ENCODE assay signal across 30 cellular contexts in genomic region chr5:134538296-134538695, GRCh38. TPM values are rescaled to one million over a fixed set of nuclear protein-coding genes. Genes with fewer than 3 reads are reported as not detected.
DNase-seq lines count a peak whose midpoint lies in the region; ATAC-seq, FAIRE-seq and TF ChIP-seq lines count a peak whose summit lies in the region.
"Had no signal": no experiment of that assay in that cellular context is flagged by ENCODE, and none has a peak within 500 bp of the region (broad histone marks: within the 10 kb centered on the region; RNA-seq: fewer than 3 reads in every experiment).

No MANE protein-coding gene starts in this region.

- TF ChIP-seq CTCF in HEK293 (tag by site-specific recombination; IDR thresholded peaks at IDR 0.05): no peak

- CTCF ChIA-PET in HEK293 (lab: Yijun Ruan, JAX): interaction anchor here (1.2 kb wide), 1 partner anchor 23 kb away, joined by 3 read pairs; no protein-coding TSS in a partner anchor

- H3K36me3 ChIP-seq in CD4-positive, CD25-positive, alpha-beta regulatory T cell (ENCODE audit: control insufficient read depth, insufficient read depth, low read length): peaks cover 69% of the 10 kb centered on the region
- no peaks in the 10 kb centered on the region for H3K36me3 ChIP-seq in HEK293 (ENCODE audit: control insufficient read depth in 2 of 2, insufficient read depth in 1 of 2, low read length in 2 of 2)
- H3K36me3 ChIP-seq in iPS-20b (ENCODE audit: insufficient read depth, low read depth, low read length): peaks cover 48% of the 10 kb centered on the region

- H3K4me3 Mint-ChIP-seq in CD4-positive, CD25-positive, alpha-beta regulatory T cell: peak overlapping the region in 1 of 4 donors; percentile 9
- H3K4me3 Mint-ChIP-seq in activated naive CD8-positive, alpha-beta T cell treated with anti-CD3 and anti-CD28 coated beads for 36 hours: no peak overlapping the region
- H3K4me3 Mint-ChIP-seq: activated naive CD8-positive, alpha-beta T cell treated with anti-CD3 and anti-CD28 coated beads, Interleukin-2, amount 10 ng/mL, durations not matched to agents 7 days and 5 days; HFFc6; stimulated activated naive B cell treated with anti-CD40 and anti-IgM and Interleukin-4, amounts not matched to agents 10 μg/mL and 1 μg/mL and 100 μg/mL, for 72 hours; T-cell had no signal

- FAIRE-seq in HTR-8/SVneo (lab: Jason Lieb, UNC): no peak
- FAIRE-seq: D721Med, GM12892, urothelium cell line had no signal

- no peaks in the 10 kb centered on the region for H3K27me3 Mint-ChIP-seq in CD4-positive, CD25-positive, alpha-beta regulatory T cell
- H3K27me3 Mint-ChIP-seq in activated naive CD8-positive, alpha-beta T cell treated with anti-CD3 and anti-CD28 coated beads for 36 hours: no peaks in the 10 kb centered on the region
- H3K27me3 Mint-ChIP-seq: activated naive CD8-positive, alpha-beta T cell treated with anti-CD3 and anti-CD28 coated beads, Interleukin-2, amount 10 ng/mL, durations not matched to agents 7 days and 5 days; stimulated activated naive B cell treated with anti-CD40 and anti-IgM and Interleukin-4, amounts not matched to agents 10 μg/mL and 1 μg/mL and 100 μg/mL, for 72 hours; T-cell had no signal

- peaks cover 34% of the 10 kb centered on the region for H3K36me3 Mint-ChIP-seq in CD4-positive, CD25-positive, alpha-beta regulatory T cell
- peaks cover 31% of the 10 kb centered on the region for H3K36me3 Mint-ChIP-seq in activated naive CD8-positive, alpha-beta T cell treated with anti-CD3 and anti-CD28 coated beads for 36 hours

- POLR2A ChIA-PET in HEK293 (lab: Yijun Ruan, JAX): no interaction called here

- no peaks in the 10 kb centered on the region for H3K9me3 Mint-ChIP-seq in CD4-positive, CD25-positive, alpha-beta regulatory T cell
- no peaks in the 10 kb centered on the region for H3K9me3 Mint-ChIP-seq in activated naive CD8-positive, alpha-beta T cell treated with anti-CD3 and anti-CD28 coated beads for 36 hours
- H3K9me3 Mint-ChIP-seq: activated naive CD8-positive, alpha-beta T cell treated with anti-CD3 and anti-CD28 coated beads, Interleukin-2, amount 10 ng/mL, durations not matched to agents 7 days and 5 days; HFFc6; stimulated activated naive B cell treated with anti-CD40 and anti-IgM and Interleukin-4, amounts not matched to agents 10 μg/mL and 1 μg/mL and 100 μg/mL, for 72 hours; T-cell had no signal

- H3K9ac ChIP-seq in iPS-20b (ENCODE audit: low read depth, low read length): no peak overlapping the region
- H3K9ac ChIP-seq: BLaER1 treated with 17β-estradiol and CSF1 and Interleukin-3, amounts not matched to agents 10 nM and 100 nM; parathyroid adenoma had no signal

- DNase-seq in CD4-positive, CD25-positive, alpha-beta regulatory T cell: no peak
- no peak for DNase-seq in activated naive CD8-positive, alpha-beta T cell treated with anti-CD3 and anti-CD28 coated beads for 36 hours
- no peak for DNase-seq in NCI-H446 treated with DMSO at 0.1 percent for 48 hours (lab: John Stamatoyannopoulos, UW)
- no peak for DNase-seq in HTR-8/SVneo (ENCODE audit: insufficient read length, low spot score)
- DNase-seq: activated naive CD8-positive, alpha-beta T cell treated with anti-CD3 and anti-CD28 coated beads, Interleukin-2, amount 10 ng/mL, durations not matched to agents 7 days and 5 days; body of pancreas; foreskin melanocyte; HFFc6; left lung; NCI-H1417; NCI-H510A; NK-92 treated with Interleukin-12 subunit alpha and Interleukin-12 subunit beta, amount 100 ng/mL, for 24 hours; Peyer's patch; spleen; stimulated activated CD4-positive, alpha-beta T cell treated with anti-CD3 and anti-CD28 coated beads, Interleukin-2, amount 100 ng/mL, for 48 hours; stimulated activated naive B cell treated with anti-CD40 and anti-IgM and Interleukin-4, amounts not matched to agents 10 μg/mL and 1 μg/mL and 100 μg/mL, for 72 hours; T-cell; testis had no signal

- no peaks in the 10 kb centered on the region for H3K9me3 ChIP-seq in CD4-positive, CD25-positive, alpha-beta regulatory T cell (ENCODE audit: control insufficient read depth in 2 of 2, low read length in 2 of 2)
- H3K9me3 ChIP-seq in HEK293 (ENCODE audit: control insufficient read depth, insufficient read depth, low read depth, low read length): no peaks in the 10 kb centered on the region
- no peaks in the 10 kb centered on the region for H3K9me3 ChIP-seq in iPS-20b (ENCODE audit: insufficient read depth, low read depth, low read length)
- H3K9me3 ChIP-seq: BLaER1 treated with 17β-estradiol and CSF1 and Interleukin-3, amounts not matched to agents 10 nM and 100 nM; body of pancreas; left lung; Peyer's patch; SJSA1; spleen; testis had no signal

- no peak overlapping the region for H3K27ac Mint-ChIP-seq in CD4-positive, CD25-positive, alpha-beta regulatory T cell
- H3K27ac Mint-ChIP-seq in activated naive CD8-positive, alpha-beta T cell treated with anti-CD3 and anti-CD28 coated beads for 36 hours: peak overlapping the region; percentile 18
- H3K27ac Mint-ChIP-seq: activated naive CD8-positive, alpha-beta T cell treated with anti-CD3 and anti-CD28 coated beads, Interleukin-2, amount 10 ng/mL, durations not matched to agents 7 days and 5 days; HFFc6; stimulated activated naive B cell treated with anti-CD40 and anti-IgM and Interleukin-4, amounts not matched to agents 10 μg/mL and 1 μg/mL and 100 μg/mL, for 72 hours; T-cell had no signal

- peaks cover 54% of the 10 kb centered on the region for H3K4me1 ChIP-seq in CD4-positive, CD25-positive, alpha-beta regulatory T cell (ENCODE audit: control insufficient read depth, insufficient read depth, low read length, poor library complexity, severe bottlenecking)
- no peaks in the 10 kb centered on the region for H3K4me1 ChIP-seq in HEK293 (ENCODE audit: control insufficient read depth, insufficient read depth, low read length)
- H3K4me1 ChIP-seq in iPS-20b (ENCODE audit: insufficient read depth, low read length): peaks cover 23% of the 10 kb centered on the region
- H3K4me1 ChIP-seq: SJSA1 had no signal

- H3K4me3 ChIP-seq in CD4-positive, CD25-positive, alpha-beta regulatory T cell (ENCODE audit: low read depth, low read length): no peak overlapping the region
- H3K4me3 ChIP-seq in HEK293 (ENCODE audit: low read depth, low read length) (no peak overlapping the region), iPS-20b (ENCODE audit: low read length) (no peak overlapping the region)
- H3K4me3 ChIP-seq: BLaER1 treated with 17β-estradiol and CSF1 and Interleukin-3, amounts not matched to agents 10 nM and 100 nM; body of pancreas; hepatocyte; left lung; Peyer's patch; SJSA1; spleen; testis had no signal

- no peaks in the 10 kb centered on the region for H3K27me3 ChIP-seq in CD4-positive, CD25-positive, alpha-beta regulatory T cell (ENCODE audit: control insufficient read depth, insufficient read depth, low read length)
- no peaks in the 10 kb centered on the region for H3K27me3 ChIP-seq in iPS-20b (ENCODE audit: insufficient read depth, low read length)
- H3K27me3 ChIP-seq: BLaER1 treated with 17β-estradiol and CSF1 and Interleukin-3, amounts not matched to agents 10 nM and 100 nM; body of pancreas; hepatocyte; left lung; Peyer's patch; SJSA1; spleen; testis had no signal

- ATAC-seq in CD4-positive, CD25-positive, alpha-beta regulatory T cell (ENCODE audit: low read depth in 2 of 2): no peak
- ATAC-seq in GM21576 (IDR thresholded peaks at IDR 0.05; ENCODE audit: unreplicated experiment): no peak
- ATAC-seq: body of pancreas; esophagus mucosa; left lung; right cardiac atrium; stimulated activated naive B cell treated with anti-CD40 and anti-IgM and Interleukin-4, amounts not matched to agents 10 μg/mL and 1 μg/mL and 100 μg/mL, for 72 hours; T-cell had no signal

- peaks cover 12 to 74% (median 32%) of the 10 kb centered on the region in 4 donors for H3K4me1 Mint-ChIP-seq in CD4-positive, CD25-positive, alpha-beta regulatory T cell
- peaks cover 66% of the 10 kb centered on the region for H3K4me1 Mint-ChIP-seq in activated naive CD8-positive, alpha-beta T cell treated with anti-CD3 and anti-CD28 coated beads for 36 hours

- H3K27ac ChIP-seq in CD4-positive, CD25-positive, alpha-beta regulatory T cell (ENCODE audit: insufficient read depth, low read length, poor library complexity, severe bottlenecking): peak overlapping the region; percentile 23
- no peak overlapping the region for H3K27ac ChIP-seq in HEK293 (ENCODE audit: extremely low read depth, low read depth, low read length)
- peak overlapping the region; percentile 19 for H3K27ac ChIP-seq in iPS-20b (ENCODE audit: low read length)
- H3K27ac ChIP-seq: body of pancreas, hepatocyte, left lung, parathyroid adenoma, SJSA1, testis had no signal

TF ChIP-seq in HEK293, 187 proteins besides CTCF, POLR2A, EP300 and RAD21:
- peak; percentile 59; the same call in 1 of the 2 replicates for TF ChIP-seq PRDM1 (tag by site-specific recombination; IDR thresholded peaks at IDR 0.05)
- no peak for TF ChIP-seq HOXD13 (CRISPR knock-in tag; IDR thresholded peaks at IDR 0.05; ENCODE audit: borderline replicate concordance)
TF ChIP-seq in HEK293: peak in this region for 1.

RNA-seq across cellular contexts. Expression of gene JADE2, which starts 12.8 kb away (rescaled TPM):
- total RNA-seq in CD4-positive, CD25-positive, alpha-beta regulatory T cell: 162 TPM
- 10 to 100 TPM; 19.2 to 31.7 (median 22.7) TPM for polyA plus RNA-seq in CD4-positive, CD25-positive, alpha-beta regulatory T cell
- 10 to 100 TPM; 80.2 to 80.3 TPM for total RNA-seq in activated naive CD8-positive, alpha-beta T cell treated with anti-CD3 and anti-CD28 coated beads for 36 hours
